In the genomic region with DNA sequence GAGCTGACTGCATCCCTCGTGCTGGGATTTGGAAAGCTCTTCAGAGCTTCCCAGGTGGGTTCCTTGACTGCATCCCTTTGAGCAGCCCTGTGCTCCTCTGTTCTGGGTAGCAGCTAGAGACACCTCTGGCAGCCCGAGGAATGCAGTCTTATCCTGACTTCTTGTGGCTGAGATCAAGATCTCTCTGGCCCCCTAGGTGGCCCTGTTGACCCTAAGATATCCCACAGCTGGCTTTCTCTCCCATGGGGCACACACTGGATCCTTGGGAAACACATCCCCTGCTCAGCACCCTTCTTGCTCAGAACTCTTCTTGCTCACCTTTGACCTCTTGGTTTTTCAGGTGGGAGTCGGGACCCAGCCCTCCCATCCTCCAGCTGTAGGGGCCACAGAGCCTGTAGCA, we compare ENCODE assay signal across 29 cellular contexts.
"Had no signal": no experiment of that assay in that cellular context is flagged by ENCODE, and none has a peak within 500 bp of the region (broad histone marks: within the 10 kb centered on the region; RNA-seq: fewer than 3 reads in every experiment).

No MANE protein-coding gene starts in this region.

- H3K9me3 Mint-ChIP-seq: activated CD4-positive, alpha-beta memory T cell treated with anti-CD3 and anti-CD28 coated beads for 36 hours; activated CD4-positive, alpha-beta T cell treated with anti-CD3 and anti-CD28 coated beads, Interleukin-2, amount 10 ng/mL, durations not matched to agents 24 days and 14 days; activated naive CD4-positive, alpha-beta T cell treated with anti-CD3 and anti-CD28 coated beads, Interleukin-2, amount 10 ng/mL, durations not matched to agents 7 days and 5 days; activated naive CD8-positive, alpha-beta T cell treated with anti-CD3 and anti-CD28 coated beads, Interleukin-2, amount 10 ng/mL, durations not matched to agents 7 days and 5 days; activated T-helper 1 cell treated with anti-CD3 and anti-CD28 coated beads, Interleukin-12 subunit alpha, Interleukin-12 subunit beta, Interleukin-2, Interleukin-4 antibody, amounts not matched to agents 30 ng/mL and 10 ng/mL and 1 ng/mL, durations not matched to agents 14 hours and 24 hours and 36 hours; immature natural killer cell had no signal

- H3K27ac ChIP-seq: esophagus squamous epithelium, hepatocyte, pancreas, prostate gland, suprapubic skin, transverse colon, VCaP had no signal

- H3K36me3 Mint-ChIP-seq: activated CD4-positive, alpha-beta memory T cell treated with anti-CD3 and anti-CD28 coated beads for 36 hours; activated naive CD4-positive, alpha-beta T cell treated with anti-CD3 and anti-CD28 coated beads, Interleukin-2, amount 10 ng/mL, durations not matched to agents 7 days and 5 days; activated naive CD8-positive, alpha-beta T cell treated with anti-CD3 and anti-CD28 coated beads, Interleukin-2, amount 10 ng/mL, durations not matched to agents 7 days and 5 days; immature natural killer cell; naive thymus-derived CD4-positive, alpha-beta T cell had no signal

- H3K4me1 Mint-ChIP-seq: activated naive CD4-positive, alpha-beta T cell treated with anti-CD3 and anti-CD28 coated beads, Interleukin-2, amount 10 ng/mL, durations not matched to agents 7 days and 5 days; activated naive CD8-positive, alpha-beta T cell treated with anti-CD3 and anti-CD28 coated beads, Interleukin-2, amount 10 ng/mL, durations not matched to agents 7 days and 5 days; immature natural killer cell; naive thymus-derived CD4-positive, alpha-beta T cell had no signal

- DNase-seq: activated CD4-positive, alpha-beta memory T cell treated with anti-CD3 and anti-CD28 coated beads for 36 hours; activated CD4-positive, alpha-beta T cell treated with anti-CD3 and anti-CD28 coated beads, Interleukin-2, amount 10 ng/mL, durations not matched to agents 24 days and 14 days; activated CD4-positive, CD25-positive, alpha-beta regulatory T cell treated with anti-CD3 and anti-CD28 coated beads, Interleukin-2, amount 50 U/mL, for 72 hours; activated CD8-positive, alpha-beta memory T cell treated with anti-CD3 and anti-CD28 coated beads, Interleukin-2, amount 50 U/mL, for 4 hours; activated gamma-delta T cell; activated naive CD4-positive, alpha-beta T cell treated with anti-CD3 and anti-CD28 coated beads, Interleukin-2, amount 10 ng/mL, durations not matched to agents 7 days and 5 days; activated naive CD8-positive, alpha-beta T cell treated with anti-CD3 and anti-CD28 coated beads, Interleukin-2, amount 10 ng/mL, durations not matched to agents 7 days and 5 days; activated T-cell treated with anti-CD3 and anti-CD28 coated beads, Interleukin-2, amount 50 U/mL, for 1 hour; central memory CD4-positive, alpha-beta T cell; esophagus squamous epithelium; immature natural killer cell; kidney; left colon; midbrain; naive thymus-derived CD4-positive, alpha-beta T cell; pancreas; retina; stimulated activated CD4-positive, alpha-beta T cell treated with anti-CD3 and anti-CD28 coated beads, Interleukin-1b, Interleukin-23, amount 100 ng/mL, for 48 hours; stimulated activated CD4-positive, alpha-beta T cell treated with anti-CD3 and anti-CD28 coated beads, Interleukin-4, amount 100 ng/mL, for 4 hours; stimulated activated CD8-positive, alpha-beta memory T cell treated with anti-CD3 and anti-CD28 coated beads, Interleukin-4, amount 100 ng/mL, for 48 hours; stimulated activated naive CD4-positive, alpha-beta T cell; transverse colon had no signal

- H2AFZ ChIP-seq: hepatocyte had no signal

- H3K36me3 ChIP-seq: esophagus squamous epithelium, pancreas, prostate gland, suprapubic skin, transverse colon had no signal

- H3K4me3 Mint-ChIP-seq: activated CD4-positive, alpha-beta memory T cell treated with anti-CD3 and anti-CD28 coated beads for 36 hours; activated CD4-positive, alpha-beta T cell treated with anti-CD3 and anti-CD28 coated beads, Interleukin-2, amount 10 ng/mL, durations not matched to agents 24 days and 14 days; activated naive CD4-positive, alpha-beta T cell treated with anti-CD3 and anti-CD28 coated beads, Interleukin-2, amount 10 ng/mL, durations not matched to agents 7 days and 5 days; activated naive CD8-positive, alpha-beta T cell treated with anti-CD3 and anti-CD28 coated beads, Interleukin-2, amount 10 ng/mL, durations not matched to agents 7 days and 5 days; activated T-helper 1 cell treated with anti-CD3 and anti-CD28 coated beads, Interleukin-12 subunit alpha, Interleukin-12 subunit beta, Interleukin-2, Interleukin-4 antibody, amounts not matched to agents 30 ng/mL and 10 ng/mL and 1 ng/mL, durations not matched to agents 14 hours and 24 hours and 36 hours; immature natural killer cell; naive thymus-derived CD4-positive, alpha-beta T cell had no signal

- H3K4me3 ChIP-seq: esophagus squamous epithelium, hepatocyte, pancreas, prostate gland, smooth muscle cell, suprapubic skin, transverse colon had no signal

- H3K9me3 ChIP-seq: esophagus squamous epithelium, pancreas, prostate gland, suprapubic skin, transverse colon had no signal

- ATAC-seq: left colon; naive thymus-derived CD4-positive, alpha-beta T cell; pancreas had no signal

- H3K27ac Mint-ChIP-seq: activated CD4-positive, alpha-beta memory T cell treated with anti-CD3 and anti-CD28 coated beads for 36 hours; activated CD4-positive, alpha-beta T cell treated with anti-CD3 and anti-CD28 coated beads, Interleukin-2, amount 10 ng/mL, durations not matched to agents 24 days and 14 days; activated naive CD4-positive, alpha-beta T cell treated with anti-CD3 and anti-CD28 coated beads, Interleukin-2, amount 10 ng/mL, durations not matched to agents 7 days and 5 days; activated naive CD8-positive, alpha-beta T cell treated with anti-CD3 and anti-CD28 coated beads, Interleukin-2, amount 10 ng/mL, durations not matched to agents 7 days and 5 days; activated T-helper 1 cell treated with anti-CD3 and anti-CD28 coated beads, Interleukin-12 subunit alpha, Interleukin-12 subunit beta, Interleukin-2, Interleukin-4 antibody, amounts not matched to agents 30 ng/mL and 10 ng/mL and 1 ng/mL, durations not matched to agents 14 hours and 24 hours and 36 hours; immature natural killer cell; naive thymus-derived CD4-positive, alpha-beta T cell had no signal

- H3K4me2 ChIP-seq: hepatocyte, smooth muscle cell had no signal

- H3K79me2 ChIP-seq: hepatocyte had no signal

- H3K4me1 ChIP-seq: esophagus squamous epithelium, pancreas, prostate gland, suprapubic skin, transverse colon had no signal

- H3K27me3 ChIP-seq: hepatocyte, pancreas, suprapubic skin, transverse colon had no signal

- FAIRE-seq: frontal cortex, kidney, pancreas had no signal
